In the genomic region with DNA sequence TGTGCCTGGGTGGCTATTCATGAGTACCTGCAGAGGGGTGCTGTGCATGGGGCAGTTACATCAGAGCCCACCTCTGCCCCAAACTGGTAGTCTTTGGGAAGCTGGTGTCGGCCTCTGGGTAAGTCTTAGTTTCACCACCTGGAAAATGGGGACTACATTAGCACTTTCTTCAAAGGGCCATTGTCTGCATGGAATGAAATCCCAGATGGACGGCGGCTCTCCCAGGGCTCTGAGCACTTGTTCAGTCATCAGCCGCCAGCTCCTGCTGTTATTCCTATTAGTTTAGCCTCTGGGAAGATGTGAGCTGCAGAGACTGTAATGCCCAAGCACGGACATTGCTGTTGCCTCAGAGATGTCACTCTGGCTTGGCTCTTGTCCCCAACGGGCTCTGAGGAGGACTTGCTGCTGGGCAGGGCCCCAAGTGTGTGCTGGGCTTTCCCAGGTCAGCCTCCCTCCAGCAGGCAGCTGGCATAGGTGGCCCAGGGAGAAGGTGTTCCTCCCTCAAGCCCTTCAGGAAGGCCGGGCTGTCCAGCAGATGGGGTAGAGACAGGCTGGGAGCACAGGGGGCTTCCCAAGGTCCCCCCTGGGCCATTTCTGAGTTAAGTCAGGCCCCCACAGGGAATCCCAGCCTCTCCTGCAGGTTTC, we compare ENCODE assay signal across 22 cellular contexts.
"Had no signal": no experiment of that assay in that cellular context is flagged by ENCODE, and none has a peak within 500 bp of the region (broad histone marks: within the 10 kb centered on the region; RNA-seq: fewer than 3 reads in every experiment).

No MANE protein-coding gene starts in this region.

- H3K27ac ChIP-seq: adrenal gland, ascending aorta, cardiac muscle cell, colonic mucosa, right lobe of liver, uterus had no signal

- H3K27ac Mint-ChIP-seq: activated CD4-positive, alpha-beta T cell treated with anti-CD3 and anti-CD28 coated beads for 36 hours; activated naive CD4-positive, alpha-beta T cell treated with anti-CD3 and anti-CD28 coated beads for 36 hours; activated naive CD8-positive, alpha-beta T cell treated with anti-CD3 and anti-CD28 coated beads for 36 hours; brain; memory B cell; stimulated activated naive CD8-positive, alpha-beta T cell treated with anti-CD3 and anti-CD28 coated beads, Interleukin-15, Interleukin-2, amounts not matched to agents 100 ng/mL and 50 ng/mL, for 24 hours; type B pancreatic cell had no signal

- DNase-seq: activated CD4-positive, alpha-beta T cell treated with anti-CD3 and anti-CD28 coated beads for 36 hours; activated CD4-positive, CD25-positive, alpha-beta regulatory T cell; activated CD8-positive, alpha-beta memory T cell treated with anti-CD3 and anti-CD28 coated beads for 24 hours; activated effector memory CD4-positive, alpha-beta T cell treated with anti-CD3 and anti-CD28 coated beads, Interleukin-2, amount 50 U/mL, for 16 hours; activated naive CD4-positive, alpha-beta T cell treated with anti-CD3 and anti-CD28 coated beads for 36 hours; activated naive CD8-positive, alpha-beta T cell treated with anti-CD3 and anti-CD28 coated beads for 36 hours; adrenal gland; cerebellar nuclear complex; colonic mucosa; effector CD8-positive, alpha-beta T cell; naive thymus-derived CD8-positive, alpha-beta T cell; right lobe of liver; stimulated activated CD4-positive, alpha-beta T cell treated with anti-CD3 and anti-CD28 coated beads, Interleukin-2, amount 100 ng/mL, for 48 hours; substantia nigra; T-helper 2 cell; uterus had no signal

- H3K27me3 Mint-ChIP-seq: stimulated activated naive CD8-positive, alpha-beta T cell treated with anti-CD3 and anti-CD28 coated beads, Interleukin-15, Interleukin-2, amounts not matched to agents 100 ng/mL and 50 ng/mL, for 24 hours had no signal

- H3K36me3 ChIP-seq: adrenal gland, ascending aorta, cardiac muscle cell, colonic mucosa, right lobe of liver, uterus had no signal

- H3K4me1 ChIP-seq: adrenal gland, ascending aorta, colonic mucosa, right lobe of liver, uterus had no signal

- H3K4me3 ChIP-seq: adrenal gland, ascending aorta, cardiac muscle cell, colonic mucosa, right lobe of liver, uterus had no signal

- H3K27me3 ChIP-seq: adrenal gland, ascending aorta, colonic mucosa, right lobe of liver, uterus had no signal

- H3K36me3 Mint-ChIP-seq: activated naive CD8-positive, alpha-beta T cell treated with anti-CD3 and anti-CD28 coated beads for 36 hours; brain had no signal

- H3K9me3 ChIP-seq: adrenal gland, ascending aorta, colonic mucosa, right lobe of liver, uterus had no signal

- ATAC-seq: activated CD4-positive, alpha-beta T cell treated with anti-CD3 and anti-CD28 coated beads for 36 hours; naive thymus-derived CD8-positive, alpha-beta T cell had no signal

- H3K4me1 Mint-ChIP-seq: activated naive CD8-positive, alpha-beta T cell treated with anti-CD3 and anti-CD28 coated beads for 36 hours; brain; memory B cell had no signal

- H3K4me3 Mint-ChIP-seq: activated CD4-positive, alpha-beta T cell treated with anti-CD3 and anti-CD28 coated beads for 36 hours; activated naive CD4-positive, alpha-beta T cell treated with anti-CD3 and anti-CD28 coated beads for 36 hours; activated naive CD8-positive, alpha-beta T cell treated with anti-CD3 and anti-CD28 coated beads for 36 hours; brain; memory B cell; naive thymus-derived CD8-positive, alpha-beta T cell; stimulated activated naive CD8-positive, alpha-beta T cell treated with anti-CD3 and anti-CD28 coated beads, Interleukin-15, Interleukin-2, amounts not matched to agents 100 ng/mL and 50 ng/mL, for 24 hours; type B pancreatic cell had no signal
